In genomic region chr22:27805841-27806240, GRCh38 we compare ENCODE assay signal across 2 cellular contexts.
TF ChIP-seq lines count a peak whose summit lies in the region.

No MANE protein-coding gene starts in this region.

TF ChIP-seq in GM12878, 131 proteins besides CTCF, POLR2A, EP300 and RAD21:
- TF ChIP-seq EGR1 (IDR thresholded peaks at IDR 0.05; ENCODE audit: borderline replicate concordance in 1 of 2, low read depth in 2 of 2, low read length in 2 of 2) (no peak), ETV6 (conservative IDR thresholded peaks at IDR 0.05 in 1 of 2, IDR thresholded peaks at IDR 0.05 in 1 of 2; ENCODE audit: borderline replicate concordance in 1 of 2, low read depth in 1 of 2) (no peak), USF2 (IDR thresholded peaks at IDR 0.05; ENCODE audit: borderline replicate concordance, low read depth, low read length) (no peak), SREBF2 (IDR thresholded peaks at IDR 0.05; ENCODE audit: low read length) (no peak), SUZ12 (IDR thresholded peaks at IDR 0.05; ENCODE audit: unreplicated experiment) (no peak), NFYA (IDR thresholded peaks at IDR 0.05; ENCODE audit: borderline replicate concordance, low read depth, low read length) (no peak), IRF3 (IDR thresholded peaks at IDR 0.05) (no peak), PKNOX1 (IDR thresholded peaks at IDR 0.05) (no peak), ASH2L (IDR thresholded peaks at IDR 0.05; ENCODE audit: borderline replicate concordance, low read depth) (no peak), BHLHE40 (IDR thresholded peaks at IDR 0.05; ENCODE audit: borderline replicate concordance in 1 of 2, low read depth in 2 of 2, low read length in 1 of 2) (no peak), HDAC6 (IDR thresholded peaks at IDR 0.05; ENCODE audit: unreplicated experiment) (no peak), KLF5 (IDR thresholded peaks at IDR 0.05; ENCODE audit: partially characterized antibody) (no peak), IKZF1 (conservative IDR thresholded peaks at IDR 0.05) (no peak), SREBF1 (IDR thresholded peaks at IDR 0.05; ENCODE audit: low read length) (no peak), ZNF384 (IDR thresholded peaks at IDR 0.05; ENCODE audit: borderline replicate concordance, low read depth, low read length) (no peak), MYB (IDR thresholded peaks at IDR 0.05; ENCODE audit: borderline replicate concordance, low read depth, low read length) (no peak), RFX5 (IDR thresholded peaks at IDR 0.05; ENCODE audit: low read depth, low read length) (no peak)

TF ChIP-seq in H1, 55 proteins besides CTCF, POLR2A, EP300 and RAD21:
- TF ChIP-seq E2F6 (IDR thresholded peaks at IDR 0.05), result no peak
- TF ChIP-seq SRF (IDR thresholded peaks at IDR 0.05; ENCODE audit: low read depth, low read length), result no peak
- no peak for TF ChIP-seq CREB1 (IDR thresholded peaks at IDR 0.05)
- TF ChIP-seq SP2 (IDR thresholded peaks at IDR 0.05; ENCODE audit: low read length), result no peak
